In genomic region chr12:120846721-120847120, GRCh38 we compare ENCODE assay signal across 1 cellular context.
TF ChIP-seq lines count a peak whose summit lies in the region.

No MANE protein-coding gene starts in this region.

TF ChIP-seq in HEK293, 187 proteins besides CTCF, POLR2A, EP300 and RAD21 (continued from another document):
- TF ChIP-seq PRDM4 (tag by site-specific recombination; IDR thresholded peaks at IDR 0.05) (peak; percentile 74; the same call in 1 of the 2 replicates), ZNF248 (tag by site-specific recombination; IDR thresholded peaks at IDR 0.05) (no peak), ZNF776 (tag by site-specific recombination; IDR thresholded peaks at IDR 0.05; ENCODE audit: borderline replicate concordance) (no peak), ZNF664 (tag by site-specific recombination; IDR thresholded peaks at IDR 0.05) (no peak), IKZF3 (tag by site-specific recombination; IDR thresholded peaks at IDR 0.05) (peak; percentile 24; the same call in 1 of the 2 replicates), ZNF623 (tag by site-specific recombination; IDR thresholded peaks at IDR 0.05) (no peak), ZNF621 (tag by site-specific recombination; IDR thresholded peaks at IDR 0.05) (no peak), ZNF302 (tag by site-specific recombination; IDR thresholded peaks at IDR 0.05; ENCODE audit: low read depth) (no peak), KLF10 (tag by site-specific recombination; IDR thresholded peaks at IDR 0.05) (no peak), MYNN (tag by site-specific recombination; IDR thresholded peaks at IDR 0.05; ENCODE audit: borderline replicate concordance) (no peak), ZNF266 (tag by site-specific recombination; IDR thresholded peaks at IDR 0.05; ENCODE audit: low read depth) (no peak), ZNF777 (tag by site-specific recombination; IDR thresholded peaks at IDR 0.05; ENCODE audit: borderline replicate concordance) (no peak), ZFP37 (tag by site-specific recombination; IDR thresholded peaks at IDR 0.05) (no peak), ZNF548 (tag by site-specific recombination; IDR thresholded peaks at IDR 0.05) (no peak), ZNF23 (tag by site-specific recombination; IDR thresholded peaks at IDR 0.05; ENCODE audit: borderline replicate concordance) (no peak), ZFP3 (tag by site-specific recombination; IDR thresholded peaks at IDR 0.05; ENCODE audit: low read depth) (no peak), ZNF561 (tag by site-specific recombination; IDR thresholded peaks at IDR 0.05; ENCODE audit: borderline replicate concordance) (no peak), HIC1 (tag by site-specific recombination; IDR thresholded peaks at IDR 0.05) (no peak), ZBTB10 (tag by site-specific recombination; IDR thresholded peaks at IDR 0.05) (no peak), ZNF155 (tag by site-specific recombination; IDR thresholded peaks at IDR 0.05) (no peak), ZSCAN16 (tag by site-specific recombination; IDR thresholded peaks at IDR 0.05) (no peak), GFI1B (tag by site-specific recombination; IDR thresholded peaks at IDR 0.05) (peak; percentile 29; the same call in 1 of the 2 replicates), BCL11A (tag by site-specific recombination; IDR thresholded peaks at IDR 0.05; ENCODE audit: low read depth) (0 out of 2 replicates have a peak, but pooled peaks have one; percentile 20), ZNF747 (tag by site-specific recombination; IDR thresholded peaks at IDR 0.05) (no peak), ZNF354C (tag by site-specific recombination; IDR thresholded peaks at IDR 0.05; ENCODE audit: borderline replicate concordance, low read depth) (no peak), PRDM10 (tag by site-specific recombination; IDR thresholded peaks at IDR 0.05) (no peak), ZIC2 (tag by site-specific recombination; IDR thresholded peaks at IDR 0.05) (no peak), ZNF19 (tag by site-specific recombination; IDR thresholded peaks at IDR 0.05; ENCODE audit: low read depth) (no peak), ZNF146 (tag by site-specific recombination; IDR thresholded peaks at IDR 0.05) (no peak), ZNF184 (tag by site-specific recombination; IDR thresholded peaks at IDR 0.05) (no peak), ZNF843 (tag by site-specific recombination; IDR thresholded peaks at IDR 0.05) (peak; percentile 58; the same call in 1 of the 2 replicates), FEZF1 (tag by site-specific recombination; IDR thresholded peaks at IDR 0.05) (peak; percentile 8; the same call in 1 of the 2 replicates), PBX3 (CRISPR knock-in tag; IDR thresholded peaks at IDR 0.05) (no peak), ZNF423 (tag by site-specific recombination; IDR thresholded peaks at IDR 0.05) (no peak), ZNF654 (tag by site-specific recombination; IDR thresholded peaks at IDR 0.05; ENCODE audit: low read depth) (no peak), OSR2 (tag by site-specific recombination; IDR thresholded peaks at IDR 0.05) (peak; percentile 26; the same call in 1 of the 2 replicates), KLF9 (tag by site-specific recombination; IDR thresholded peaks at IDR 0.05; ENCODE audit: low read depth) (no peak), ZNF140 (tag by site-specific recombination; IDR thresholded peaks at IDR 0.05) (no peak), GLIS2 (tag by site-specific recombination; IDR thresholded peaks at IDR 0.05) (no peak), ELK4 (IDR thresholded peaks at IDR 0.05; ENCODE audit: borderline replicate concordance, low read depth, low read length) (no peak)
- TF ChIP-seq, protein P1, sequence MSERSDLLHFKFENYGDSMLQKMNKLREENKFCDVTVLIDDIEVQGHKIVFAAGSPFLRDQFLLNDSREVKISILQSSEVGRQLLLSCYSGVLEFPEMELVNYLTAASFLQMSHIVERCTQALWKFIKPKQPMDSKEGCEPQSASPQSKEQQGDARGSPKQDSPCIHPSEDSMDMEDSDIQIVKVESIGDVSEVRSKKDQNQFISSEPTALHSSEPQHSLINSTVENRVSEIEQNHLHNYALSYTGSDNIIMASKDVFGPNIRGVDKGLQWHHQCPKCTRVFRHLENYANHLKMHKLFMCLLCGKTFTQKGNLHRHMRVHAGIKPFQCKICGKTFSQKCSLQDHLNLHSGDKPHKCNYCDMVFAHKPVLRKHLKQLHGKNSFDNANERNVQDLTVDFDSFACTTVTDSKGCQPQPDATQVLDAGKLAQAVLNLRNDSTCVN (tag by site-specific recombination; optimal IDR thresholded peaks at IDR 0.05), result no peak
- TF ChIP-seq, protein P2, sequence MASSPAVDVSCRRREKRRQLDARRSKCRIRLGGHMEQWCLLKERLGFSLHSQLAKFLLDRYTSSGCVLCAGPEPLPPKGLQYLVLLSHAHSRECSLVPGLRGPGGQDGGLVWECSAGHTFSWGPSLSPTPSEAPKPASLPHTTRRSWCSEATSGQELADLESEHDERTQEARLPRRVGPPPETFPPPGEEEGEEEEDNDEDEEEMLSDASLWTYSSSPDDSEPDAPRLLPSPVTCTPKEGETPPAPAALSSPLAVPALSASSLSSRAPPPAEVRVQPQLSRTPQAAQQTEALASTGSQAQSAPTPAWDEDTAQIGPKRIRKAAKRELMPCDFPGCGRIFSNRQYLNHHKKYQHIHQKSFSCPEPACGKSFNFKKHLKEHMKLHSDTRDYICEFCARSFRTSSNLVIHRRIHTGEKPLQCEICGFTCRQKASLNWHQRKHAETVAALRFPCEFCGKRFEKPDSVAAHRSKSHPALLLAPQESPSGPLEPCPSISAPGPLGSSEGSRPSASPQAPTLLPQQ (tag by site-specific recombination; IDR thresholded peaks at IDR 0.05), result no peak
- TF ChIP-seq, protein P3, sequence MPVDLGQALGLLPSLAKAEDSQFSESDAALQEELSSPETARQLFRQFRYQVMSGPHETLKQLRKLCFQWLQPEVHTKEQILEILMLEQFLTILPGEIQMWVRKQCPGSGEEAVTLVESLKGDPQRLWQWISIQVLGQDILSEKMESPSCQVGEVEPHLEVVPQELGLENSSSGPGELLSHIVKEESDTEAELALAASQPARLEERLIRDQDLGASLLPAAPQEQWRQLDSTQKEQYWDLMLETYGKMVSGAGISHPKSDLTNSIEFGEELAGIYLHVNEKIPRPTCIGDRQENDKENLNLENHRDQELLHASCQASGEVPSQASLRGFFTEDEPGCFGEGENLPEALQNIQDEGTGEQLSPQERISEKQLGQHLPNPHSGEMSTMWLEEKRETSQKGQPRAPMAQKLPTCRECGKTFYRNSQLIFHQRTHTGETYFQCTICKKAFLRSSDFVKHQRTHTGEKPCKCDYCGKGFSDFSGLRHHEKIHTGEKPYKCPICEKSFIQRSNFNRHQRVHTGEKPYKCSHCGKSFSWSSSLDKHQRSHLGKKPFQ (tag by site-specific recombination; IDR thresholded peaks at IDR 0.05), result no peak
